In genomic region chr4:147138171-147138570, GRCh38 we compare ENCODE assay signal across 27 cellular contexts.
A peak's percentile ranks its signal among the peaks of the same experiment; 100 is the strongest.
DNase-seq lines count a peak whose midpoint lies in the region; TF ChIP-seq lines count a peak whose summit lies in the region.
"Had no signal": no experiment of that assay in that cellular context is flagged by ENCODE, and none has a peak within 500 bp of the region (broad histone marks: within the 10 kb centered on the region; RNA-seq: fewer than 3 reads in every experiment).

No MANE protein-coding gene starts in this region.

- no peak overlapping the region for H3K4me2 ChIP-seq in osteoblast (ENCODE audit: insufficient read depth, low read length)

- H3K36me3 ChIP-seq in BJ (ENCODE audit: control insufficient read depth, insufficient read depth, low read length) (no peaks in the 10 kb centered on the region), SJCRH30 (no peaks in the 10 kb centered on the region), osteoblast (ENCODE audit: insufficient read depth, low read length) (no peaks in the 10 kb centered on the region)
- H3K36me3 ChIP-seq: pancreas, right atrium auricular region had no signal

- H3K79me2 ChIP-seq in osteoblast (ENCODE audit: insufficient read depth, low read length) = no peaks in the 10 kb centered on the region

- H3K4me1 ChIP-seq in SJCRH30 (peaks cover 7% of the 10 kb centered on the region), osteoblast (ENCODE audit: insufficient read depth, low read length) (no peaks in the 10 kb centered on the region)
- H3K4me1 ChIP-seq: pancreas had no signal

- H3K27me3 ChIP-seq in BJ (ENCODE audit: control insufficient read depth, insufficient read depth, low read length) = no peaks in the 10 kb centered on the region
- H3K27me3 ChIP-seq in SJCRH30 = no peaks in the 10 kb centered on the region
- H3K27me3 ChIP-seq in osteoblast (ENCODE audit: insufficient read depth, low read length) = no peaks in the 10 kb centered on the region
- H3K27me3 ChIP-seq: pancreas, right atrium auricular region had no signal

- DNase-seq in BJ (ENCODE audit: low read depth) (peak; percentile 10), SJCRH30 (peak; percentile 23 to 46), fibroblast of peridontal ligament (ENCODE audit: extremely low read depth) (peak; percentile 7), osteoblast (ENCODE audit: insufficient read length, low spot score, missing footprints) (peak; percentile 70), NCI-H187 (lab: John Stamatoyannopoulos, UW) (no peak), NCI-H146 (lab: John Stamatoyannopoulos, UW) (no peak), NCI-H2081 treated with DMSO at 0.1 percent for 48 hours (lab: John Stamatoyannopoulos, UW) (no peak), NCI-H2196 treated with DMSO at 0.1 percent for 48 hours (lab: John Stamatoyannopoulos, UW; ENCODE audit: unreplicated experiment) (no peak)
- DNase-seq: activated CD4-positive, alpha-beta T cell treated with anti-CD3 and anti-CD28 coated beads, Interleukin-2, amount 10 ng/mL, durations not matched to agents 24 days and 14 days; activated CD8-positive, alpha-beta memory T cell treated with anti-CD3 and anti-CD28 coated beads, Interleukin-2, amount 10 ng/mL, durations not matched to agents 7 days and 5 days; activated naive CD4-positive, alpha-beta T cell; activated T-cell treated with anti-CD3 and anti-CD28 coated beads, Interleukin-2, amount 50 U/mL, for 72 hours; Calu3; cortex of kidney; effector memory CD8-positive, alpha-beta T cell; erythroblast; Kasumi-1; mucosa of descending colon; NCI-H1694; NCI-H2171 treated with DMSO at 0.1 percent for 48 hours; NCI-H526 treated with DMSO at 0.1 percent for 48 hours; pancreas; SIG-M5; stimulated activated CD4-positive, alpha-beta T cell treated with anti-CD3 and anti-CD28 coated beads, Interleukin-2, amount 100 ng/mL, for 48 hours; T1000 had no signal

- H3K9me3 ChIP-seq in SJCRH30 (replicated peaks) (no peaks in the 10 kb centered on the region), osteoblast (ENCODE audit: low read depth, low read length) (no peaks in the 10 kb centered on the region)
- H3K9me3 ChIP-seq: mucosa of descending colon, pancreas, right atrium auricular region had no signal

- no peaks in the 10 kb centered on the region for H4K20me1 ChIP-seq in osteoblast (ENCODE audit: insufficient read depth, low read length)

- H3K27ac ChIP-seq in SJCRH30 = peak overlapping the region; percentile 18; the same call in 1 of the 2 replicates
- no peak overlapping the region for H3K27ac ChIP-seq in osteoblast (ENCODE audit: low read depth, low read length)
- H3K27ac ChIP-seq: C4-2B, pancreas had no signal

- no peak for TF ChIP-seq CTCF in BJ (IDR thresholded peaks at IDR 0.05; ENCODE audit: insufficient read depth, low read depth, low read length)
- TF ChIP-seq CTCF in osteoblast (IDR thresholded peaks at IDR 0.05; ENCODE audit: extremely low read depth, low read depth, low read length) = no peak

- H3K4me3 ChIP-seq in BJ (ENCODE audit: low read depth, low read length) (no peak overlapping the region), SJCRH30 (no peak overlapping the region), osteoblast (ENCODE audit: insufficient read depth, low read length) (no peak overlapping the region)
- H3K4me3 ChIP-seq: mucosa of descending colon, pancreas, right atrium auricular region had no signal

- POLR2A ChIA-PET in BJ (lab: Charles Lee) = no interaction called here

- CTCF ChIA-PET in BJ (lab: Yijun Ruan, JAX) = interaction anchor here (1.7 kb wide), 1 partner anchor 10 kb away, joined by 7 read pairs; no protein-coding TSS in a partner anchor

- no peak overlapping the region for H2AFZ ChIP-seq in osteoblast (ENCODE audit: low read length)

Comparison
In these comparisons a context has a peak if more than half of its experiments do, and no peak if none do; other contexts are left out.
1. DNase-seq: peak in BJ (single experiment), SJCRH30 (2 of 2), fibroblast of peridontal ligament (single experiment) and osteoblast (single experiment); none in NCI-H187 (0 of 2), NCI-H146 (single experiment), NCI-H2081 treated with DMSO at 0.1 percent for 48 hours (single experiment) and NCI-H2196 treated with DMSO at 0.1 percent for 48 hours (single experiment).